ENCODE assay signal across 8 cellular contexts in genomic region chr1:203480525-203481084, GRCh38. TPM values are rescaled to one million over a fixed set of nuclear protein-coding genes. Genes with fewer than 3 reads are reported as not detected.
DNase-seq lines count a peak whose midpoint lies in the region; ATAC-seq and TF ChIP-seq lines count a peak whose summit lies in the region.

No MANE protein-coding gene starts in this region.

- H2AFZ ChIP-seq in ACC112 (ENCODE audit: low read length, unreplicated experiment), result peak overlapping the region; percentile 94

- TF ChIP-seq CTCF in Peyer's patch (IDR thresholded peaks at IDR 0.05) (no peak), adrenal gland (IDR thresholded peaks at IDR 0.05) (no peak)

- no peaks in the 10 kb centered on the region for H3K36me3 ChIP-seq in ACC112 (ENCODE audit: insufficient read depth, low read length)
- H3K36me3 ChIP-seq in Peyer's patch, result no peaks in the 10 kb centered on the region
- H3K36me3 ChIP-seq in adrenal gland (replicated peaks in 1 of 2), result no peaks in the 10 kb centered on the region

- ATAC-seq in right cardiac atrium (peak; percentile 67 to 85), GM18502 (IDR thresholded peaks at IDR 0.05; ENCODE audit: poor library complexity, unreplicated experiment) (no peak), HG03045 (IDR thresholded peaks at IDR 0.05; ENCODE audit: unreplicated experiment) (no peak)

- 14 to 55% (median 52%) methylated on average over 2 to 6 of the region's 6 CpGs for WGBS in adrenal gland, 4 donors
- 22% methylated on average over 6 of the region's 6 CpGs for WGBS in right cardiac atrium

- H3K9me3 ChIP-seq in Peyer's patch (no peaks in the 10 kb centered on the region), adrenal gland (replicated peaks in 1 of 3) (no peaks in the 10 kb centered on the region), right cardiac atrium (ENCODE audit: control insufficient read depth, low read length) (no peaks in the 10 kb centered on the region)

- DNase-seq in HS-27A (ENCODE audit: low read depth), result peak; percentile 91
- peak; percentile 24 to 88 (median 87) for DNase-seq in Peyer's patch
- DNase-seq in adrenal gland, result peak in 3 of 7 donors; percentile 25 to 41 (median 35)
- peak; percentile 58 to 84 (median 82) for DNase-seq in right cardiac atrium
- peak; percentile 23 for DNase-seq in stimulated activated CD4-positive, alpha-beta T cell treated with anti-CD3 and anti-CD28 coated beads, Interleukin-4, amount 100 ng/mL, for 24 hours

- H3K4me1 ChIP-seq in ACC112 (ENCODE audit: control insufficient read depth, insufficient read depth, low read length, unreplicated experiment) (peaks cover 22% of the 10 kb centered on the region), Peyer's patch (peaks cover 0 to 10% (median 0%) of the 10 kb centered on the region in 4 donors), adrenal gland (replicated peaks in 1 of 2) (peaks cover 0 to 12% of the 10 kb centered on the region in 2 donors), right cardiac atrium (ENCODE audit: control insufficient read depth, insufficient read depth, low read length) (peaks cover 2% of the 10 kb centered on the region)

- H3K4me3 ChIP-seq in ACC112 (ENCODE audit: low read depth, low read length) (peak overlapping the region; percentile 48), Peyer's patch (peak overlapping the region in 1 of 4 donors; percentile 12), adrenal gland (no peak overlapping the region), right cardiac atrium (ENCODE audit: low read length) (peak overlapping the region; percentile 12)

- H3K79me2 ChIP-seq in ACC112 (ENCODE audit: control insufficient read depth, insufficient read depth, low read length, unreplicated experiment), result no peaks in the 10 kb centered on the region

- intact Hi-C loops in adrenal gland (cut with DNase I) (loop anchor here (5.0 to 10.0 kb wide), 3 partner anchors 106 to 206 kb away; no protein-coding TSS in a partner anchor), right cardiac atrium (cut with DNase I) (loop anchor here in 3 of 4 donors (2.0 to 10.0 kb wide), 3 partner anchors 134 to 216 kb away; no protein-coding TSS in a partner anchor)

- H3K27me3 ChIP-seq in ACC112 (ENCODE audit: insufficient read depth, low read length) (no peaks in the 10 kb centered on the region; the same call in 1 of the 2 replicates), Peyer's patch (no peaks in the 10 kb centered on the region), adrenal gland (no peaks in the 10 kb centered on the region), right cardiac atrium (ENCODE audit: control insufficient read depth, insufficient read depth) (no peaks in the 10 kb centered on the region)

- peak overlapping the region; percentile 69 for H3K27ac ChIP-seq in ACC112 (ENCODE audit: low read depth, low read length)
- H3K27ac ChIP-seq in Peyer's patch, result peak overlapping the region; percentile 21 to 66 (median 63)
- peak overlapping the region in 3 of 5 donors; percentile 14 to 71 (median 52) for H3K27ac ChIP-seq in adrenal gland
- peak overlapping the region; percentile 14 for H3K27ac ChIP-seq in right cardiac atrium (ENCODE audit: low read length)

- TF ChIP-seq POLR2A in Peyer's patch (IDR thresholded peaks at IDR 0.05), result no peak
- TF ChIP-seq POLR2A in adrenal gland (IDR thresholded peaks at IDR 0.05), result no peak

RNA-seq across cellular contexts. Expression of gene PRELP, which starts 5.0 kb away (rescaled TPM):
- 10 to 100 TPM in 3 of 4 donors, 1 to 10 TPM in 1; 4.2 to 38.3 (median 18.0) TPM for total RNA-seq in Peyer's patch
- 10 to 100 TPM in 5 of 8 donors, 1 to 10 TPM in 3; 5.4 to 29.4 (median 15.6) TPM for total RNA-seq in adrenal gland
- polyA plus RNA-seq in adrenal gland, result 10 to 100 TPM in 2 of 3 donors, 1 to 10 TPM in 1; 9.7 to 19.5 (median 12.3) TPM
- 100 to 1,000 TPM in 1 of 4 donors, 10 to 100 TPM in 3; 43.9 to 109 (median 67.4) TPM for total RNA-seq in right cardiac atrium
- 61.9 TPM for polyA plus RNA-seq in right cardiac atrium

RNA-seq across cellular contexts. Expression of gene OPTC, which starts 13.3 kb away (rescaled TPM):
- not detected for total RNA-seq in Peyer's patch
- not detected for total RNA-seq in adrenal gland
- under 1 TPM in 1 of 3 donors, not detected in 2; 0.07 TPM for polyA plus RNA-seq in adrenal gland
- not detected for total RNA-seq in right cardiac atrium
- polyA plus RNA-seq in right cardiac atrium, result not detected

Comparison
In these comparisons a context has a peak if more than half of its experiments do, and no peak if none do; other contexts are left out.
1. H3K27ac ChIP-seq: peak in every context shown above with its lines; median percentile 69 in ACC112; 63 in Peyer's patch; 52 in adrenal gland; 14 in right cardiac atrium.
2. H3K4me3 ChIP-seq: peak in ACC112 (single experiment) and right cardiac atrium (single experiment); none in adrenal gland (0 of 4).
3. ATAC-seq: peak in right cardiac atrium (2 of 2); none in GM18502 (single experiment) and HG03045 (single experiment).